ENCODE assay signal across 1 cellular context in genomic region chr14:30572237-30572636, GRCh38.
A peak's percentile ranks its signal among the peaks of the same experiment; 100 is the strongest.
TF ChIP-seq lines count a peak whose summit lies in the region.

No MANE protein-coding gene starts in this region.

TF ChIP-seq in HepG2, 621 proteins besides CTCF, POLR2A, EP300 and RAD21 (continues in another document):
- TF ChIP-seq RBFOX2 (IDR thresholded peaks at IDR 0.05; ENCODE audit: low read depth, low read length) (no peak), HNF4A (CRISPR knock-in tag; IDR thresholded peaks at IDR 0.05) (no peak), GLMP (CRISPR knock-in tag; IDR thresholded peaks at IDR 0.05; ENCODE audit: borderline replicate concordance) (no peak), ARNT2 (CRISPR knock-in tag; IDR thresholded peaks at IDR 0.05; ENCODE audit: low read depth) (no peak), SPEN (CRISPR knock-in tag; IDR thresholded peaks at IDR 0.05; ENCODE audit: low read depth) (no peak), ZFYVE20 (CRISPR knock-in tag; IDR thresholded peaks at IDR 0.05; ENCODE audit: borderline replicate concordance, low read depth) (no peak), TAF15 (IDR thresholded peaks at IDR 0.05; ENCODE audit: low read depth, low read length, poor library complexity, severe bottlenecking) (no peak), RARG (CRISPR knock-in tag; IDR thresholded peaks at IDR 0.05; ENCODE audit: low read depth) (no peak), ZNF674 (CRISPR knock-in tag; IDR thresholded peaks at IDR 0.05; ENCODE audit: low read depth) (0 out of 2 replicates have a peak, but pooled peaks have one; percentile 15), ZNF180 (CRISPR knock-in tag; IDR thresholded peaks at IDR 0.05; ENCODE audit: borderline replicate concordance, low read depth) (no peak), ZNF746 (CRISPR knock-in tag; IDR thresholded peaks at IDR 0.05) (no peak), SRSF1 (optimal IDR thresholded peaks at IDR 0.05; ENCODE audit: low read depth, low read length) (no peak), CHCHD3 (CRISPR knock-in tag; IDR thresholded peaks at IDR 0.05) (no peak), ZNF484 (CRISPR knock-in tag; IDR thresholded peaks at IDR 0.05; ENCODE audit: borderline replicate concordance, low read depth) (no peak), MLLT10 (CRISPR knock-in tag; IDR thresholded peaks at IDR 0.05) (no peak), FOSL1 (CRISPR knock-in tag; IDR thresholded peaks at IDR 0.05; ENCODE audit: borderline replicate concordance) (no peak), WIZ (CRISPR knock-in tag; IDR thresholded peaks at IDR 0.05) (no peak), ARID3A (IDR thresholded peaks at IDR 0.05; ENCODE audit: low read depth, low read length) (peak; percentile 59; the same call in 1 of the 2 replicates), FOXA3 (CRISPR knock-in tag; IDR thresholded peaks at IDR 0.05) (peak; percentile 60), ZNF75D (CRISPR knock-in tag; IDR thresholded peaks at IDR 0.05; ENCODE audit: borderline replicate concordance) (no peak), ZNF274 (CRISPR knock-in tag; IDR thresholded peaks at IDR 0.05) (no peak), PHF8 (CRISPR knock-in tag; IDR thresholded peaks at IDR 0.05) (no peak), HCFC1 (IDR thresholded peaks at IDR 0.05; ENCODE audit: low read depth, low read length) (no peak), ZNF567 (CRISPR knock-in tag; IDR thresholded peaks at IDR 0.05; ENCODE audit: borderline replicate concordance) (no peak), SIX1 (CRISPR knock-in tag; IDR thresholded peaks at IDR 0.05; ENCODE audit: borderline replicate concordance) (no peak), FOXA1 (IDR thresholded peaks at IDR 0.05) (peak; percentile 74; the same call in 1 of the 2 replicates), FOXA1 (CRISPR knock-in tag; IDR thresholded peaks at IDR 0.05) (peak; percentile 53), POGZ (CRISPR knock-in tag; IDR thresholded peaks at IDR 0.05) (no peak), ZNF264 (CRISPR knock-in tag; IDR thresholded peaks at IDR 0.05) (0 out of 2 replicates have a peak, but pooled peaks have one; percentile 37), ZSCAN30 (CRISPR knock-in tag; IDR thresholded peaks at IDR 0.05) (no peak), IRF2 (CRISPR knock-in tag; IDR thresholded peaks at IDR 0.05) (no peak)
- TF ChIP-seq, protein P1, sequence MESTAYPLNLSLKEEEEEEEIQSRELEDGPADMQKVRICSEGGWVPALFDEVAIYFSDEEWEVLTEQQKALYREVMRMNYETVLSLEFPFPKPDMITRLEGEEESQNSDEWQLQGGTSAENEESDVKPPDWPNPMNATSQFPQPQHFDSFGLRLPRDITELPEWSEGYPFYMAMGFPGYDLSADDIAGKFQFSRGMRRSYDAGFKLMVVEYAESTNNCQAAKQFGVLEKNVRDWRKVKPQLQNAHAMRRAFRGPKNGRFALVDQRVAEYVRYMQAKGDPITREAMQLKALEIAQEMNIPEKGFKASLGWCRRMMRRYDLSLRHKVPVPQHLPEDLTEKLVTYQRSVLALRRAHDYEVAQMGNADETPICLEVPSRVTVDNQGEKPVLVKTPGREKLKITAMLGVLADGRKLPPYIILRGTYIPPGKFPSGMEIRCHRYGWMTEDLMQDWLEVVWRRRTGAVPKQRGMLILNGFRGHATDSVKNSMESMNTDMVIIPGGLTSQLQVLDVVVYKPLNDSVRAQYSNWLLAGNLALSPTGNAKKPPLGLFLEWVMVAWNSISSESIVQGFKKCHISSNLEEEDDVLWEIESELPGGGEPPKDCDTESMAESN (CRISPR knock-in tag; conservative IDR thresholded peaks at IDR 0.05): no peak
- TF ChIP-seq, protein P2, sequence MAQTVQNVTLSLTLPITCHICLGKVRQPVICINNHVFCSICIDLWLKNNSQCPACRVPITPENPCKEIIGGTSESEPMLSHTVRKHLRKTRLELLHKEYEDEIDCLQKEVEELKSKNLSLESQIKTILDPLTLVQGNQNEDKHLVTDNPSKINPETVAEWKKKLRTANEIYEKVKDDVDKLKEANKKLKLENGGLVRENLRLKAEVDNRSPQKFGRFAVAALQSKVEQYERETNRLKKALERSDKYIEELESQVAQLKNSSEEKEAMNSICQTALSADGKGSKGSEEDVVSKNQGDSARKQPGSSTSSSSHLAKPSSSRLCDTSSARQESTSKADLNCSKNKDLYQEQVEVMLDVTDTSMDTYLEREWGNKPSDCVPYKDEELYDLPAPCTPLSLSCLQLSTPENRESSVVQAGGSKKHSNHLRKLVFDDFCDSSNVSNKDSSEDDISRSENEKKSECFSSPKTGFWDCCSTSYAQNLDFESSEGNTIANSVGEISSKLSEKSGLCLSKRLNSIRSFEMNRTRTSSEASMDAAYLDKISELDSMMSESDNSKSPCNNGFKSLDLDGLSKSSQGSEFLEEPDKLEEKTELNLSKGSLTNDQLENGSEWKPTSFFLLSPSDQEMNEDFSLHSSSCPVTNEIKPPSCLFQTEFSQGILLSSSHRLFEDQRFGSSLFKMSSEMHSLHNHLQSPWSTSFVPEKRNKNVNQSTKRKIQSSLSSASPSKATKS (CRISPR knock-in tag; IDR thresholded peaks at IDR 0.05): no peak
- TF ChIP-seq, protein P3, sequence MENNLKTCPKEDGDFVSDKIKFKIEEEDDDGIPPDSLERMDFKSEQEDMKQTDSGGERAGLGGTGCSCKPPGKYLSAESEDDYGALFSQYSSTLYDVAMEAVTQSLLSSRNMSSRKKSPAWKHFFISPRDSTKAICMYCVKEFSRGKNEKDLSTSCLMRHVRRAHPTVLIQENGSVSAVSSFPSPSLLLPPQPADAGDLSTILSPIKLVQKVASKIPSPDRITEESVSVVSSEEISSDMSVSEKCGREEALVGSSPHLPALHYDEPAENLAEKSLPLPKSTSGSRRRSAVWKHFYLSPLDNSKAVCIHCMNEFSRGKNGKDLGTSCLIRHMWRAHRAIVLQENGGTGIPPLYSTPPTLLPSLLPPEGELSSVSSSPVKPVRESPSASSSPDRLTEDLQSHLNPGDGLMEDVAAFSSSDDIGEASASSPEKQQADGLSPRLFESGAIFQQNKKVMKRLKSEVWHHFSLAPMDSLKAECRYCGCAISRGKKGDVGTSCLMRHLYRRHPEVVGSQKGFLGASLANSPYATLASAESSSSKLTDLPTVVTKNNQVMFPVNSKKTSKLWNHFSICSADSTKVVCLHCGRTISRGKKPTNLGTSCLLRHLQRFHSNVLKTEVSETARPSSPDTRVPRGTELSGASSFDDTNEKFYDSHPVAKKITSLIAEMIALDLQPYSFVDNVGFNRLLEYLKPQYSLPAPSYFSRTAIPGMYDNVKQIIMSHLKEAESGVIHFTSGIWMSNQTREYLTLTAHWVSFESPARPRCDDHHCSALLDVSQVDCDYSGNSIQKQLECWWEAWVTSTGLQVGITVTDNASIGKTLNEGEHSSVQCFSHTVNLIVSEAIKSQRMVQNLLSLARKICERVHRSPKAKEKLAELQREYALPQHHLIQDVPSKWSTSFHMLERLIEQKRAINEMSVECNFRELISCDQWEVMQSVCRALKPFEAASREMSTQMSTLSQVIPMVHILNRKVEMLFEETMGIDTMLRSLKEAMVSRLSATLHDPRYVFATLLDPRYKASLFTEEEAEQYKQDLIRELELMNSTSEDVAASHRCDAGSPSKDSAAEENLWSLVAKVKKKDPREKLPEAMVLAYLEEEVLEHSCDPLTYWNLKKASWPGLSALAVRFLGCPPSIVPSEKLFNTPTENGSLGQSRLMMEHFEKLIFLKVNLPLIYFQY (CRISPR knock-in tag; IDR thresholded peaks at IDR 0.05; ENCODE audit: borderline replicate concordance): no peak
- TF ChIP-seq, protein P4, sequence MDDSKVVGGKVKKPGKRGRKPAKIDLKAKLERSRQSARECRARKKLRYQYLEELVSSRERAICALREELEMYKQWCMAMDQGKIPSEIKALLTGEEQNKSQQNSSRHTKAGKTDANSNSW (CRISPR knock-in tag; IDR thresholded peaks at IDR 0.05; ENCODE audit: borderline replicate concordance): no peak
- TF ChIP-seq, protein P5, sequence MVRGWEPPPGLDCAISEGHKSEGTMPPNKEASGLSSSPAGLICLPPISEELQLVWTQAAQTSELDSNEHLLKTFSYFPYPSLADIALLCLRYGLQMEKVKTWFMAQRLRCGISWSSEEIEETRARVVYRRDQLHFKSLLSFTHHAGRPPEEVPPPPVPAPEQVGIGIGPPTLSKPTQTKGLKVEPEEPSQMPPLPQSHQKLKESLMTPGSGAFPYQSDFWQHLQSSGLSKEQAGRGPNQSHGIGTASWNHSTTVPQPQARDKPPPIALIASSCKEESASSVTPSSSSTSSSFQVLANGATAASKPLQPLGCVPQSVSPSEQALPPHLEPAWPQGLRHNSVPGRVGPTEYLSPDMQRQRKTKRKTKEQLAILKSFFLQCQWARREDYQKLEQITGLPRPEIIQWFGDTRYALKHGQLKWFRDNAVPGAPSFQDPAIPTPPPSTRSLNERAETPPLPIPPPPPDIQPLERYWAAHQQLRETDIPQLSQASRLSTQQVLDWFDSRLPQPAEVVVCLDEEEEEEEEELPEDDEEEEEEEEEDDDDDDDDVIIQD (CRISPR knock-in tag; IDR thresholded peaks at IDR 0.05; ENCODE audit: low read depth): 0 out of 2 replicates have a peak, but pooled peaks have one; percentile 32
- TF ChIP-seq, protein P6, sequence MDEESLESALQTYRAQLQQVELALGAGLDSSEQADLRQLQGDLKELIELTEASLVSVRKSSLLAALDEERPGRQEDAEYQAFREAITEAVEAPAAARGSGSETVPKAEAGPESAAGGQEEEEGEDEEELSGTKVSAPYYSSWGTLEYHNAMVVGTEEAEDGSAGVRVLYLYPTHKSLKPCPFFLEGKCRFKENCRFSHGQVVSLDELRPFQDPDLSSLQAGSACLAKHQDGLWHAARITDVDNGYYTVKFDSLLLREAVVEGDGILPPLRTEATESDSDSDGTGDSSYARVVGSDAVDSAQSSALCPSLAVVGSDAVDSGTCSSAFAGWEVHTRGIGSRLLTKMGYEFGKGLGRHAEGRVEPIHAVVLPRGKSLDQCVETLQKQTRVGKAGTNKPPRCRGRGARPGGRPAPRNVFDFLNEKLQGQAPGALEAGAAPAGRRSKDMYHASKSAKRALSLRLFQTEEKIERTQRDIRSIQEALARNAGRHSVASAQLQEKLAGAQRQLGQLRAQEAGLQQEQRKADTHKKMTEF (CRISPR knock-in tag; IDR thresholded peaks at IDR 0.05): no peak
- TF ChIP-seq, protein P7, sequence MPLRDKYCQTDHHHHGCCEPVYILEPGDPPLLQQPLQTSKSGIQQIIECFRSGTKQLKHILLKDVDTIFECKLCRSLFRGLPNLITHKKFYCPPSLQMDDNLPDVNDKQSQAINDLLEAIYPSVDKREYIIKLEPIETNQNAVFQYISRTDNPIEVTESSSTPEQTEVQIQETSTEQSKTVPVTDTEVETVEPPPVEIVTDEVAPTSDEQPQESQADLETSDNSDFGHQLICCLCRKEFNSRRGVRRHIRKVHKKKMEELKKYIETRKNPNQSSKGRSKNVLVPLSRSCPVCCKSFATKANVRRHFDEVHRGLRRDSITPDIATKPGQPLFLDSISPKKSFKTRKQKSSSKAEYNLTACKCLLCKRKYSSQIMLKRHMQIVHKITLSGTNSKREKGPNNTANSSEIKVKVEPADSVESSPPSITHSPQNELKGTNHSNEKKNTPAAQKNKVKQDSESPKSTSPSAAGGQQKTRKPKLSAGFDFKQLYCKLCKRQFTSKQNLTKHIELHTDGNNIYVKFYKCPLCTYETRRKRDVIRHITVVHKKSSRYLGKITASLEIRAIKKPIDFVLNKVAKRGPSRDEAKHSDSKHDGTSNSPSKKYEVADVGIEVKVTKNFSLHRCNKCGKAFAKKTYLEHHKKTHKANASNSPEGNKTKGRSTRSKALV (CRISPR knock-in tag; IDR thresholded peaks at IDR 0.05): no peak
- TF ChIP-seq, protein P8, sequence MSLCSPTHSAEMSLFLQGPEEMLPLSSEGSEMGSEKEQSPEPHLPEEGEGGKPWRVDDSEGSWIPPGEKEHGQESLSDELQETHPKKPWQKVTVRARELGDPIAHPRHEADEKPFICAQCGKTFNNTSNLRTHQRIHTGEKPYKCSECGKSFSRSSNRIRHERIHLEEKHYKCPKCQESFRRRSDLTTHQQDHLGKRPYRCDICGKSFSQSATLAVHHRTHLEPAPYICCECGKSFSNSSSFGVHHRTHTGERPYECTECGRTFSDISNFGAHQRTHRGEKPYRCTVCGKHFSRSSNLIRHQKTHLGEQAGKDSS (CRISPR knock-in tag; IDR thresholded peaks at IDR 0.05; ENCODE audit: borderline replicate concordance, low read depth): no peak
- TF ChIP-seq, protein P9, sequence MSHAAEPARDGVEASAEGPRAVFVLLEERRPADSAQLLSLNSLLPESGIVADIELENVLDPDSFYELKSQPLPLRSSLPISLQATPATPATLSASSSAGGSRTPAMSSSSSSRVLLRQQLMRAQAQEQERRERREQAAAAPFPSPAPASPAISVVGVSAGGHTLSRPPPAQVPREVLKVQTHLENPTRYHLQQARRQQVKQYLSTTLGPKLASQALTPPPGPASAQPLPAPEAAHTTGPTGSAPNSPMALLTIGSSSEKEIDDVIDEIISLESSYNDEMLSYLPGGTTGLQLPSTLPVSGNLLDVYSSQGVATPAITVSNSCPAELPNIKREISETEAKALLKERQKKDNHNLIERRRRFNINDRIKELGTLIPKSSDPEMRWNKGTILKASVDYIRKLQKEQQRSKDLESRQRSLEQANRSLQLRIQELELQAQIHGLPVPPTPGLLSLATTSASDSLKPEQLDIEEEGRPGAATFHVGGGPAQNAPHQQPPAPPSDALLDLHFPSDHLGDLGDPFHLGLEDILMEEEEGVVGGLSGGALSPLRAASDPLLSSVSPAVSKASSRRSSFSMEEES (CRISPR knock-in tag; IDR thresholded peaks at IDR 0.05): 0 out of 2 replicates have a peak, but pooled peaks have one; percentile 24
